In genomic region chr9:136655244-136656225, GRCh38 we compare ENCODE assay signal across 12 cellular contexts. TPM values are rescaled to one million over a fixed set of nuclear protein-coding genes. Genes with fewer than 3 reads are reported as not detected.
DNase-seq lines count a peak whose midpoint lies in the region; ATAC-seq, FAIRE-seq and TF ChIP-seq lines count a peak whose summit lies in the region.
"Had no signal": no experiment of that assay in that cellular context is flagged by ENCODE, and none has a peak within 500 bp of the region (broad histone marks: within the 10 kb centered on the region; RNA-seq: fewer than 3 reads in every experiment).

No MANE protein-coding gene starts in this region.

- no peaks in the 10 kb centered on the region for H3K9me2 ChIP-seq in Loucy (replicated peaks; ENCODE audit: low read depth, low read length)

- peaks cover 29% of the 10 kb centered on the region for H3K4me1 ChIP-seq in Loucy (ENCODE audit: insufficient read depth, low read length, poor library complexity, severe bottlenecking)
- H3K4me1 ChIP-seq in body of pancreas: no peaks in the 10 kb centered on the region
- H3K4me1 ChIP-seq in subcutaneous abdominal adipose tissue (ENCODE audit: control insufficient read depth in 5 of 5, insufficient read depth in 5 of 5, low read length in 5 of 5): peaks cover 0 to 69% (median 41%) of the 10 kb centered on the region in 5 donors

- peak overlapping the region in 2 of 4 donors; percentile 33 to 39 for H3K27ac ChIP-seq in body of pancreas
- H3K27ac ChIP-seq in subcutaneous abdominal adipose tissue (ENCODE audit: low read depth, low read length): peak overlapping the region; percentile 90
- H3K27ac ChIP-seq: epithelial cell of prostate had no signal

- H3K9me3 ChIP-seq in Loucy (ENCODE audit: insufficient read depth, low read depth, low read length): no peaks in the 10 kb centered on the region
- H3K9me3 ChIP-seq in body of pancreas: no peaks in the 10 kb centered on the region
- H3K9me3 ChIP-seq in subcutaneous abdominal adipose tissue (ENCODE audit: control insufficient read depth in 5 of 5, low read length in 5 of 5): no peaks in the 10 kb centered on the region

- no peaks in the 10 kb centered on the region for H3K79me2 ChIP-seq in Loucy (ENCODE audit: insufficient read depth, low read length)

- H3K9ac ChIP-seq in Loucy (ENCODE audit: low read depth, low read length, poor library complexity, severe bottlenecking) (no peak overlapping the region), subcutaneous abdominal adipose tissue (ENCODE audit: low read length in 5 of 5) (peak overlapping the region in 3 of 5 donors; percentile 2 to 83 (median 47))

- H3K36me3 ChIP-seq in Loucy (ENCODE audit: insufficient read depth, low read length) (no peaks in the 10 kb centered on the region), body of pancreas (replicated peaks in 1 of 2; ENCODE audit: insufficient read depth in 1 of 2, low read depth in 2 of 2) (no peaks in the 10 kb centered on the region), subcutaneous abdominal adipose tissue (ENCODE audit: control insufficient read depth in 5 of 5, insufficient read depth in 5 of 5, low read length in 5 of 5) (no peaks in the 10 kb centered on the region)

- H4K20me1 ChIP-seq in Loucy (ENCODE audit: insufficient read depth, low read length, poor library complexity, severe bottlenecking): no peaks in the 10 kb centered on the region

- H2AFZ ChIP-seq in Loucy (ENCODE audit: low read length): no peak overlapping the region

- intact Hi-C loops in body of pancreas (cut with DNase I): no loop called here

- WGBS in body of pancreas, 2 donors: 46 to 53% methylated on average over 10 to 25 of the region's 25 CpGs

- peak in 1 of 4 donors; percentile 20 for DNase-seq in body of pancreas
- DNase-seq in left kidney (ENCODE audit: low read depth, low spot score): peak; percentile 49
- DNase-seq in D721Med (ENCODE audit: insufficient read length, low spot score): no peak
- no peak for DNase-seq in A172 (ENCODE audit: low spot score)
- DNase-seq: activated naive CD4-positive, alpha-beta T cell; islet precursor cell had no signal

- H3K27me3 ChIP-seq in Loucy (ENCODE audit: insufficient read depth, low read length, poor library complexity, severe bottlenecking) (no peaks in the 10 kb centered on the region), body of pancreas (peaks cover 0 to 6% of the 10 kb centered on the region in 2 donors), subcutaneous abdominal adipose tissue (ENCODE audit: control insufficient read depth in 5 of 5, insufficient read depth in 4 of 5, low read length in 5 of 5) (peaks cover 2 to 40% (median 26%) of the 10 kb centered on the region in 5 donors)

- no peak for TF ChIP-seq POLR2A in body of pancreas (IDR thresholded peaks at IDR 0.05)

- H3F3A ChIP-seq in Loucy (ENCODE audit: low read depth): no peaks in the 10 kb centered on the region

- TF ChIP-seq CTCF in Loucy (conservative IDR thresholded peaks at IDR 0.05; ENCODE audit: low read length) (no peak), body of pancreas (IDR thresholded peaks at IDR 0.05) (no peak), D721Med (IDR thresholded peaks at IDR 0.05; ENCODE audit: insufficient read depth, missing control alignments) (no peak)

- FAIRE-seq in D721Med (lab: Jason Lieb, UNC): no peak
- FAIRE-seq: H54 had no signal

- ATAC-seq in body of pancreas (peak; percentile 33), HG03095 (IDR thresholded peaks at IDR 0.05; ENCODE audit: unreplicated experiment) (no peak), GM18517 (IDR thresholded peaks at IDR 0.05; ENCODE audit: unreplicated experiment) (no peak)

- H3K4me2 ChIP-seq in Loucy (ENCODE audit: low read depth, low read length, poor library complexity, severe bottlenecking): peak overlapping the region; percentile 65

- H3K4me3 ChIP-seq in Loucy (ENCODE audit: low read length, poor library complexity, severe bottlenecking) (peak overlapping the region; percentile 42), body of pancreas (no peak overlapping the region), subcutaneous abdominal adipose tissue (ENCODE audit: low read depth in 1 of 5, low read length in 5 of 5) (peak overlapping the region in 3 of 5 donors; percentile 6 to 92 (median 73))

RNA-seq across cellular contexts. Expression of gene EGFL7, which starts 7.2 kb away (rescaled TPM):
- total RNA-seq in body of pancreas: 10 to 100 TPM; 14.8 to 47.0 TPM
- 110 and 127 TPM in 2 replicates for total RNA-seq in A172 (2014; rRNA removed; shearing (Covaris generic))

RNA-seq across cellular contexts. Expression of gene AGPAT2, which starts 31.7 kb away (rescaled TPM):
- 100 to 1,000 TPM in 1 of 2 donors, 10 to 100 TPM in 1; 94.2 to 275 TPM for total RNA-seq in body of pancreas
- total RNA-seq in A172 (2014; rRNA removed; shearing (Covaris generic)): 79.4 and 88.8 TPM in 2 replicates

RNA-seq across cellular contexts. Expression of gene DIPK1B, which starts 56.8 kb away (rescaled TPM):
- 10 to 100 TPM in 1 of 2 donors, 1 to 10 TPM in 1; 2.0 to 25.7 TPM for total RNA-seq in body of pancreas
- 16.0 and 16.7 TPM in 2 replicates for total RNA-seq in A172 (2014; rRNA removed; shearing (Covaris generic))

Comparison
In these comparisons a context has a peak if more than half of its experiments do, and no peak if none do; other contexts are left out.
1. H3K4me3 ChIP-seq: peak in Loucy (single experiment) and subcutaneous abdominal adipose tissue (3 of 5); none in body of pancreas (0 of 2).